ENCODE assay signal across 10 cellular contexts in genomic region chr15:98669638-98670037, GRCh38. TPM values are rescaled to one million over a fixed set of nuclear protein-coding genes. Genes with fewer than 3 reads are reported as not detected.
DNase-seq lines count a peak whose midpoint lies in the region; ATAC-seq and TF ChIP-seq lines count a peak whose summit lies in the region.
"Had no signal": no experiment of that assay in that cellular context is flagged by ENCODE, and none has a peak within 500 bp of the region (broad histone marks: within the 10 kb centered on the region; RNA-seq: fewer than 3 reads in every experiment).

No MANE protein-coding gene starts in this region.

- H3K9me3 ChIP-seq in AG04450 (ENCODE audit: control insufficient read depth, insufficient read depth, low read length) (no peaks in the 10 kb centered on the region), ovary (no peaks in the 10 kb centered on the region)

- no peak for TF ChIP-seq POLR2A in ovary (IDR thresholded peaks at IDR 0.05)

- peaks cover 34% of the 10 kb centered on the region for H3K4me1 ChIP-seq in ovary (ENCODE audit: insufficient read depth)

- intact Hi-C loops in MCF 10A (cut with micrococcal nuclease), result no loop called here
- intact Hi-C loops in left colon (cut with DNase I, micrococcal nuclease), result no loop called here
- intact Hi-C loops in ovary (cut with DNase I), result loop anchor here in 2 of 4 donors (10.0 kb wide), 2 partner anchors 65 to 395 kb away; no protein-coding TSS in a partner anchor

- H3K4me3 Mint-ChIP-seq in MCF 10A (ENCODE audit: unreplicated experiment), result peak overlapping the region; percentile 17

- H3K27me3 Mint-ChIP-seq in MCF 10A (ENCODE audit: insufficient read depth, unreplicated experiment), result no peaks in the 10 kb centered on the region

- BruUV-seq in MCF 10A (replicated peaks; lab: Mats Ljungman, UMichigan), result no TSS peak

- no peaks in the 10 kb centered on the region for H3K9me3 Mint-ChIP-seq in MCF 10A (ENCODE audit: unreplicated experiment)

- ATAC-seq in left colon, result no peak

- POLR2A ChIA-PET in AG04450 (lab: Yijun Ruan, JAX), result no interaction called here
- POLR2A ChIA-PET in MCF 10A (lab: Yijun Ruan, JAX), result interaction anchor here (0.9 to 4.1 kb wide), 7 partner anchors 10 to 585 kb away, joined by 3 to 36 read pairs (median 8); no protein-coding TSS in a partner anchor

- H3K27ac ChIP-seq in AG04450 (ENCODE audit: low read depth, low read length) (peak overlapping the region; percentile 68), ovary (no peak overlapping the region)

- TF ChIP-seq CTCF in AG04450 (IDR thresholded peaks at IDR 0.05; ENCODE audit: low read depth, low read length) (no peak), GM12865 (IDR thresholded peaks at IDR 0.05; ENCODE audit: insufficient read depth, low read depth, low read length, missing control alignments) (no peak), MCF 10A (IDR thresholded peaks at IDR 0.05; ENCODE audit: unreplicated experiment) (no peak), ovary (IDR thresholded peaks at IDR 0.05) (no peak)

- H3K27me3 ChIP-seq in AG04450 (ENCODE audit: control insufficient read depth, insufficient read depth, low read length), result no peaks in the 10 kb centered on the region
- no peaks in the 10 kb centered on the region for H3K27me3 ChIP-seq in ovary

- DNase-seq in AG04450 (ENCODE audit: low read depth, low spot score) (no peak), GM12865 (ENCODE audit: low read depth) (no peak), MCF 10A (ENCODE audit: unreplicated experiment) (peak; percentile 19), islet precursor cell (peak; percentile 56), left colon (no peak), ovary (no peak), NCI-H748 treated with DMSO at 0.1 percent for 48 hours (lab: John Stamatoyannopoulos, UW) (no peak)
- DNase-seq in stimulated activated CD4-positive, alpha-beta T cell treated with anti-CD3 and anti-CD28 coated beads, Interleukin-4, amount 100 ng/mL, for 1 hour, result no peak
- DNase-seq: C1 segment of cervical spinal cord, NCI-H1048 had no signal

- peaks cover 5% of the 10 kb centered on the region for H3K36me3 Mint-ChIP-seq in MCF 10A (ENCODE audit: insufficient read depth, unreplicated experiment)

- no peaks in the 10 kb centered on the region for H3K36me3 ChIP-seq in ovary

- 91 to 99% (median 97%) methylated on average over 7 of the region's 7 CpGs for WGBS in ovary, 3 donors

- TF ChIP-seq EP300 in ovary (IDR thresholded peaks at IDR 0.05), result no peak

- H3K4me3 ChIP-seq in AG04450 (ENCODE audit: low read depth, low read length) (no peak overlapping the region), GM12865 (ENCODE audit: low read depth, low read length) (0 out of 2 replicates have a peak overlapping the region, but pooled peaks have one; percentile 30), ovary (no peak overlapping the region)

- H3K4me1 Mint-ChIP-seq in MCF 10A (ENCODE audit: insufficient read depth, unreplicated experiment), result peaks cover 47% of the 10 kb centered on the region

- CTCF ChIA-PET in AG04450 (lab: Charles Lee), result interaction anchor here (1.1 to 4.8 kb wide), 2 partner anchors 10 to 11 kb away, joined by 3 to 24 read pairs; no protein-coding TSS in a partner anchor
- CTCF ChIA-PET in MCF 10A (lab: Yijun Ruan, JAX), result interaction anchor here (4.4 kb wide), 1 partner anchor 11 kb away, joined by 37 read pairs; no protein-coding TSS in a partner anchor

- peak overlapping the region; percentile 60 for H3K27ac Mint-ChIP-seq in MCF 10A (ENCODE audit: low read depth, unreplicated experiment)

RNA-seq across cellular contexts. Expression of gene IGF1R, which starts 21.3 kb away (rescaled TPM):
- polyA plus RNA-seq in AG04450 (2011; rRNA removed), result 21.6 and 35.4 TPM in 2 replicates
- 114 and 148 TPM in 2 replicates for polyA minus RNA-seq in AG04450 (2011; rRNA and poly(A)+ RNA removed)
- 50.7 and 53.3 TPM in 2 replicates for total RNA-seq in MCF 10A (2022)
- total RNA-seq in left colon, result 10 to 100 TPM; 40.2 to 42.0 TPM
- total RNA-seq in ovary, result 10 to 100 TPM; 39.5 to 88.7 (median 70.2) TPM
- polyA plus RNA-seq in ovary, result 10 to 100 TPM; 15.4 to 38.2 TPM

Comparison
In these comparisons a context has a peak if more than half of its experiments do, and no peak if none do; other contexts are left out.
1. DNase-seq: peak in MCF 10A (single experiment) and islet precursor cell (single experiment); none in AG04450 (single experiment), GM12865 (single experiment), left colon (0 of 2), ovary (0 of 5), NCI-H748 treated with DMSO at 0.1 percent for 48 hours (single experiment) and stimulated activated CD4-positive, alpha-beta T cell treated with anti-CD3 and anti-CD28 coated beads, Interleukin-4, amount 100 ng/mL, for 1 hour (single experiment).